20 cellular contexts compared by ENCODE assay signal in genomic region chr12:12499909-12500604, GRCh38.
DNase-seq lines count a peak whose midpoint lies in the region; ATAC-seq and TF ChIP-seq lines count a peak whose summit lies in the region.
"Had no signal": no experiment of that assay in that cellular context is flagged by ENCODE, and none has a peak within 500 bp of the region (broad histone marks: within the 10 kb centered on the region; RNA-seq: fewer than 3 reads in every experiment).

No MANE protein-coding gene starts in this region.

- CTCF ChIA-PET in CD4-positive, alpha-beta memory T cell (lab: Charles Lee; ENCODE audit: partially characterized antibody) = no interaction called here

- H3K9me3 ChIP-seq in CD4-positive, CD25-positive, alpha-beta regulatory T cell (ENCODE audit: control insufficient read depth in 2 of 2, low read length in 2 of 2) = no peaks in the 10 kb centered on the region
- no peaks in the 10 kb centered on the region for H3K9me3 ChIP-seq in CD4-positive, alpha-beta memory T cell (ENCODE audit: control insufficient read depth in 1 of 2, low read length in 2 of 2)
- no peaks in the 10 kb centered on the region for H3K9me3 ChIP-seq in upper lobe of left lung
- H3K9me3 ChIP-seq: esophagus muscularis mucosa, thoracic aorta had no signal

- H3K27ac Mint-ChIP-seq in CD4-positive, CD25-positive, alpha-beta regulatory T cell = peak overlapping the region; percentile 87 to 97 (median 94)
- peak overlapping the region; percentile 8 to 96 (median 88) for H3K27ac Mint-ChIP-seq in CD4-positive, alpha-beta memory T cell
- H3K27ac Mint-ChIP-seq in activated T-helper 1 cell treated with anti-CD3 and anti-CD28 coated beads, Interleukin-12 subunit alpha, Interleukin-12 subunit beta, Interleukin-2, Interleukin-4 antibody, amounts not matched to agents 30 ng/mL and 10 ng/mL and 1 ng/mL, durations not matched to agents 14 hours and 24 hours and 36 hours = peak overlapping the region; percentile 42
- H3K27ac Mint-ChIP-seq: stimulated activated memory B cell treated with anti-CD40 and anti-IgM and Interleukin-4, amounts not matched to agents 10 μg/mL and 1 μg/mL and 100 μg/mL, for 72 hours had no signal

- no peak for TF ChIP-seq CTCF in upper lobe of left lung (IDR thresholded peaks at IDR 0.05)

- H3K9me3 Mint-ChIP-seq in CD4-positive, CD25-positive, alpha-beta regulatory T cell = no peaks in the 10 kb centered on the region
- peaks cover 0 to 2% (median 0%) of the 10 kb centered on the region in 8 donors for H3K9me3 Mint-ChIP-seq in CD4-positive, alpha-beta memory T cell
- H3K9me3 Mint-ChIP-seq in activated T-helper 1 cell treated with anti-CD3 and anti-CD28 coated beads, Interleukin-12 subunit alpha, Interleukin-12 subunit beta, Interleukin-2, Interleukin-4 antibody, amounts not matched to agents 30 ng/mL and 10 ng/mL and 1 ng/mL, durations not matched to agents 14 hours and 24 hours and 36 hours = no peaks in the 10 kb centered on the region
- H3K9me3 Mint-ChIP-seq: stimulated activated memory B cell treated with anti-CD40 and anti-IgM and Interleukin-4, amounts not matched to agents 10 μg/mL and 1 μg/mL and 100 μg/mL, for 72 hours had no signal

- TF ChIP-seq EP300 in upper lobe of left lung (IDR thresholded peaks at IDR 0.05) = no peak

- POLR2A ChIA-PET in CD4-positive, alpha-beta memory T cell (lab: Charles Lee; ENCODE audit: partially characterized antibody) = interaction anchor here (0.9 to 39.3 kb wide), 6 partner anchors 12 to 143 kb away, joined by 3 to 970 read pairs (median 4); partner anchors contain the start of gene BORCS5

- intact Hi-C loops in CD4-positive, alpha-beta memory T cell (cut with micrococcal nuclease) = loop anchor here (1.0 to 5.0 kb wide), 2 partner anchors 9 to 157 kb away; no protein-coding TSS in a partner anchor
- intact Hi-C loops in activated T-helper 1 cell treated with anti-CD3 and anti-CD28 coated beads, Interleukin-12 subunit alpha, Interleukin-12 subunit beta, Interleukin-2, Interleukin-4 antibody, amounts not matched to agents 30 ng/mL and 10 ng/mL and 1 ng/mL, durations not matched to agents 14 hours and 24 hours and 36 hours (cut with micrococcal nuclease) = no loop called here
- intact Hi-C loops in Right ventricle myocardium inferior (cut with DNase I) = no loop called here

- no peaks in the 10 kb centered on the region for H3K27me3 ChIP-seq in CD4-positive, CD25-positive, alpha-beta regulatory T cell (ENCODE audit: control insufficient read depth, insufficient read depth, low read length)
- H3K27me3 ChIP-seq in CD4-positive, alpha-beta memory T cell (ENCODE audit: insufficient read depth, low read length) = no peaks in the 10 kb centered on the region
- H3K27me3 ChIP-seq in upper lobe of left lung = no peaks in the 10 kb centered on the region
- H3K27me3 ChIP-seq: esophagus muscularis mucosa had no signal

- peak overlapping the region; percentile 82 for H3K27ac ChIP-seq in CD4-positive, CD25-positive, alpha-beta regulatory T cell (ENCODE audit: insufficient read depth, low read length, poor library complexity, severe bottlenecking)
- H3K27ac ChIP-seq in CD4-positive, alpha-beta memory T cell (ENCODE audit: low read depth, low read length) = peak overlapping the region; percentile 27
- no peak overlapping the region for H3K27ac ChIP-seq in upper lobe of left lung
- H3K27ac ChIP-seq: esophagus muscularis mucosa, thoracic aorta had no signal

- no peak for ATAC-seq in CD4-positive, CD25-positive, alpha-beta regulatory T cell (ENCODE audit: low read depth in 2 of 2)
- ATAC-seq in left lobe of liver (peak; percentile 56), upper lobe of left lung (ENCODE audit: low FRiP score in 2 of 2) (no peak), Right ventricle myocardium inferior (no peak)
- ATAC-seq: GM12878; stimulated activated memory B cell treated with anti-CD40 and anti-IgM and Interleukin-4, amounts not matched to agents 10 μg/mL and 1 μg/mL and 100 μg/mL, for 72 hours had no signal

- DNase-seq in CD4-positive, CD25-positive, alpha-beta regulatory T cell = no peak
- peak in 1 of 5 donors; percentile 44 for DNase-seq in CD4-positive, alpha-beta memory T cell
- DNase-seq in activated T-helper 1 cell treated with anti-CD3 and anti-CD28 coated beads, Interleukin-12 subunit alpha, Interleukin-12 subunit beta, Interleukin-2, Interleukin-4 antibody, amounts not matched to agents 30 ng/mL and 10 ng/mL and 1 ng/mL, durations not matched to agents 14 hours and 24 hours and 36 hours (ENCODE audit: low spot score) = no peak
- DNase-seq in left lobe of liver (ENCODE audit: low spot score) (no peak), upper lobe of left lung (no peak), Right ventricle myocardium inferior (ENCODE audit: missing footprints) (no peak)
- DNase-seq in stimulated activated naive CD4-positive, alpha-beta T cell treated with Interleukin-2 at 50 U/mL for 16 hours (lab: John Stamatoyannopoulos, UW) = no peak
- DNase-seq: activated CD4-positive, alpha-beta T cell treated with anti-CD3 and anti-CD28 coated beads for 4 hours; activated naive CD4-positive, alpha-beta T cell; DMS79 treated with DMSO at 0.1 percent for 48 hours; hippocampal formation; NCI-H1105 treated with DMSO at 0.1 percent for 48 hours; NCI-H2081 treated with DMSO at 0.1 percent for 48 hours; NCI-H510A treated with DMSO at 0.1 percent for 48 hours; NK-92 treated with Interleukin-12 subunit alpha and Interleukin-12 subunit beta, amount 100 ng/mL, for 24 hours; SIG-M5 had no signal

- 81 to 83% methylated on average over 5 of the region's 5 CpGs for WGBS in upper lobe of left lung, 2 donors

- H3K4me1 ChIP-seq in CD4-positive, CD25-positive, alpha-beta regulatory T cell (ENCODE audit: control insufficient read depth, insufficient read depth, low read length, poor library complexity, severe bottlenecking) = peaks cover 65% of the 10 kb centered on the region
- H3K4me1 ChIP-seq in CD4-positive, alpha-beta memory T cell (ENCODE audit: insufficient read depth, low read length) = peaks cover 74% of the 10 kb centered on the region
- H3K4me1 ChIP-seq in upper lobe of left lung = peaks cover 1 to 9% (median 3%) of the 10 kb centered on the region in 4 donors

- peaks cover 27% of the 10 kb centered on the region for H3K36me3 ChIP-seq in CD4-positive, CD25-positive, alpha-beta regulatory T cell (ENCODE audit: control insufficient read depth, insufficient read depth, low read length)
- H3K36me3 ChIP-seq in CD4-positive, alpha-beta memory T cell (ENCODE audit: insufficient read depth, low read length) = no peaks in the 10 kb centered on the region
- peaks cover 0 to 3% (median 0%) of the 10 kb centered on the region in 4 donors for H3K36me3 ChIP-seq in upper lobe of left lung
- H3K36me3 ChIP-seq: thoracic aorta had no signal

- peak overlapping the region; percentile 55 to 86 (median 70) for H3K4me3 Mint-ChIP-seq in CD4-positive, CD25-positive, alpha-beta regulatory T cell
- H3K4me3 Mint-ChIP-seq in CD4-positive, alpha-beta memory T cell = peak overlapping the region in 5 of 8 donors; percentile 21 to 50 (median 41)
- H3K4me3 Mint-ChIP-seq in activated T-helper 1 cell treated with anti-CD3 and anti-CD28 coated beads, Interleukin-12 subunit alpha, Interleukin-12 subunit beta, Interleukin-2, Interleukin-4 antibody, amounts not matched to agents 30 ng/mL and 10 ng/mL and 1 ng/mL, durations not matched to agents 14 hours and 24 hours and 36 hours = no peak overlapping the region
- H3K4me3 Mint-ChIP-seq: stimulated activated memory B cell treated with anti-CD40 and anti-IgM and Interleukin-4, amounts not matched to agents 10 μg/mL and 1 μg/mL and 100 μg/mL, for 72 hours had no signal

- peaks cover 41 to 66% (median 55%) of the 10 kb centered on the region in 4 donors for H3K4me1 Mint-ChIP-seq in CD4-positive, CD25-positive, alpha-beta regulatory T cell
- peaks cover 41 to 75% (median 58%) of the 10 kb centered on the region in 4 donors for H3K4me1 Mint-ChIP-seq in CD4-positive, alpha-beta memory T cell
- peaks cover 62% of the 10 kb centered on the region for H3K4me1 Mint-ChIP-seq in activated T-helper 1 cell treated with anti-CD3 and anti-CD28 coated beads, Interleukin-12 subunit alpha, Interleukin-12 subunit beta, Interleukin-2, Interleukin-4 antibody, amounts not matched to agents 30 ng/mL and 10 ng/mL and 1 ng/mL, durations not matched to agents 14 hours and 24 hours and 36 hours (ENCODE audit: low read depth)

- H3K36me3 Mint-ChIP-seq in CD4-positive, CD25-positive, alpha-beta regulatory T cell = peaks cover 41% of the 10 kb centered on the region
- H3K36me3 Mint-ChIP-seq in CD4-positive, alpha-beta memory T cell = peaks cover 30 to 31% of the 10 kb centered on the region in 2 donors
- peaks cover 31% of the 10 kb centered on the region for H3K36me3 Mint-ChIP-seq in activated T-helper 1 cell treated with anti-CD3 and anti-CD28 coated beads, Interleukin-12 subunit alpha, Interleukin-12 subunit beta, Interleukin-2, Interleukin-4 antibody, amounts not matched to agents 30 ng/mL and 10 ng/mL and 1 ng/mL, durations not matched to agents 14 hours and 24 hours and 36 hours (ENCODE audit: low read depth)
- H3K36me3 Mint-ChIP-seq: stimulated activated memory B cell treated with anti-CD40 and anti-IgM and Interleukin-4, amounts not matched to agents 10 μg/mL and 1 μg/mL and 100 μg/mL, for 72 hours had no signal

- H3K4me3 ChIP-seq in CD4-positive, CD25-positive, alpha-beta regulatory T cell (ENCODE audit: low read depth, low read length) = peak overlapping the region; percentile 58
- no peak overlapping the region for H3K4me3 ChIP-seq in CD4-positive, alpha-beta memory T cell (ENCODE audit: low read length in 2 of 2)
- no peak overlapping the region for H3K4me3 ChIP-seq in upper lobe of left lung
- H3K4me3 ChIP-seq: esophagus muscularis mucosa, GM12878, thoracic aorta had no signal

- TF ChIP-seq POLR2A in upper lobe of left lung (IDR thresholded peaks at IDR 0.05) = no peak

- no peaks in the 10 kb centered on the region for H3K27me3 Mint-ChIP-seq in CD4-positive, CD25-positive, alpha-beta regulatory T cell
- no peaks in the 10 kb centered on the region for H3K27me3 Mint-ChIP-seq in CD4-positive, alpha-beta memory T cell
- H3K27me3 Mint-ChIP-seq in activated T-helper 1 cell treated with anti-CD3 and anti-CD28 coated beads, Interleukin-12 subunit alpha, Interleukin-12 subunit beta, Interleukin-2, Interleukin-4 antibody, amounts not matched to agents 30 ng/mL and 10 ng/mL and 1 ng/mL, durations not matched to agents 14 hours and 24 hours and 36 hours (ENCODE audit: insufficient read depth) = no peaks in the 10 kb centered on the region
- H3K27me3 Mint-ChIP-seq: stimulated activated memory B cell treated with anti-CD40 and anti-IgM and Interleukin-4, amounts not matched to agents 10 μg/mL and 1 μg/mL and 100 μg/mL, for 72 hours had no signal

Comparison
In these comparisons a context has a peak if more than half of its experiments do, and no peak if none do; other contexts are left out.
1. H3K27ac ChIP-seq: peak in CD4-positive, CD25-positive, alpha-beta regulatory T cell (single experiment) and CD4-positive, alpha-beta memory T cell (single experiment); none in upper lobe of left lung (0 of 4).
2. H3K27ac Mint-ChIP-seq: peak in every context shown above with its lines; median percentile 94 in CD4-positive, CD25-positive, alpha-beta regulatory T cell; 88 in CD4-positive, alpha-beta memory T cell; 42 in activated T-helper 1 cell treated with anti-CD3 and anti-CD28 coated beads, Interleukin-12 subunit alpha, Interleukin-12 subunit beta, Interleukin-2, Interleukin-4 antibody, amounts not matched to agents 30 ng/mL and 10 ng/mL and 1 ng/mL, durations not matched to agents 14 hours and 24 hours and 36 hours.